Comparison of ENCODE assay signal across 24 cellular contexts in genomic region chr6:141269684-141270083, GRCh38.
DNase-seq lines count a peak whose midpoint lies in the region; ATAC-seq, FAIRE-seq and TF ChIP-seq lines count a peak whose summit lies in the region.
"Had no signal": no experiment of that assay in that cellular context is flagged by ENCODE, and none has a peak within 500 bp of the region (broad histone marks: within the 10 kb centered on the region; RNA-seq: fewer than 3 reads in every experiment).

No MANE protein-coding gene starts in this region.

- no TSS peak for BruUV-seq in HepG2 (replicated peaks; lab: Mats Ljungman, UMichigan)

- H3K9me3 ChIP-seq in HepG2 (ENCODE audit: low read length) (no peaks in the 10 kb centered on the region), right lobe of liver (no peaks in the 10 kb centered on the region), pancreas (no peaks in the 10 kb centered on the region)
- H3K9me3 ChIP-seq: BE2C; BLaER1 treated with 17β-estradiol and CSF1 and Interleukin-3, amounts not matched to agents 10 nM and 100 nM; HAP-1 had no signal

- H3K4me3 ChIP-seq in HepG2 (replicated peaks in 1 of 3; ENCODE audit: insufficient read depth in 1 of 3, low read depth in 2 of 3, low read length in 3 of 3) (no peak overlapping the region), right lobe of liver (no peak overlapping the region), pancreas (no peak overlapping the region)
- H3K4me3 ChIP-seq: BLaER1 treated with 17β-estradiol and CSF1 and Interleukin-3, amounts not matched to agents 10 nM and 100 nM; GM12878; HAP-1 had no signal

- H3K4me1 Mint-ChIP-seq in nephron progenitor cell: no peaks in the 10 kb centered on the region
- H3K4me1 Mint-ChIP-seq: CD14-positive monocyte had no signal

- H3K27ac ChIP-seq in HepG2 (ENCODE audit: extremely low read length, insufficient read depth, low read length) (no peak overlapping the region), right lobe of liver (no peak overlapping the region), pancreas (no peak overlapping the region)
- H3K27ac ChIP-seq: 22Rv1; BLaER1 treated with 17β-estradiol and CSF1 and Interleukin-3, amounts not matched to agents 10 nM and 100 nM had no signal

- H3K9me3 Mint-ChIP-seq in nephron progenitor cell: no peaks in the 10 kb centered on the region
- H3K9me3 Mint-ChIP-seq: CD14-positive monocyte; CD4-positive, alpha-beta T cell; CD8-positive, alpha-beta memory T cell; HFFc6 had no signal

- no peak overlapping the region for H3K9ac ChIP-seq in HepG2 (ENCODE audit: insufficient read depth, low read depth, low read length)
- H3K9ac ChIP-seq: BLaER1 treated with 17β-estradiol and CSF1 and Interleukin-3, amounts not matched to agents 10 nM and 100 nM had no signal

- H3K79me2 ChIP-seq in HepG2 (ENCODE audit: insufficient read depth, low read length): no peaks in the 10 kb centered on the region

- CTCF ChIA-PET in HepG2 (lab: Yijun Ruan, JAX; ENCODE audit: low intra/inter-chr PET ratio, low total read pairs): no interaction called here

- DNase-seq in HepG2 (ENCODE audit: low spot score): no peak
- DNase-seq in right lobe of liver: no peak
- no peak for DNase-seq in pancreas
- DNase-seq in nephron progenitor cell: no peak
- DNase-seq: ACHN; AML-193; BE2C; CD4-positive, alpha-beta T cell; CD8-positive, alpha-beta memory T cell; DMS 273 treated with DMSO at 0.1 percent for 48 hours; DMS79; EL; GDM1; GOT3; HFFc6 had no signal

- no peak for ATAC-seq in HepG2
- ATAC-seq in right lobe of liver: no peak
- ATAC-seq in pancreas: no peak
- no peak for ATAC-seq in GM18861 (IDR thresholded peaks at IDR 0.05; ENCODE audit: unreplicated experiment)
- ATAC-seq: GM12878 had no signal

- H3K27me3 ChIP-seq in HepG2 (ENCODE audit: control insufficient read depth in 1 of 2, insufficient read depth in 2 of 2, low read length in 2 of 2) (no peaks in the 10 kb centered on the region), right lobe of liver (no peaks in the 10 kb centered on the region), pancreas (no peaks in the 10 kb centered on the region)
- H3K27me3 ChIP-seq: BE2C; BLaER1 treated with 17β-estradiol and CSF1 and Interleukin-3, amounts not matched to agents 10 nM and 100 nM had no signal

- FAIRE-seq in HepG2 (lab: Jason Lieb, UNC) (no peak), endometrium (lab: Jason Lieb, UNC) (peak; percentile 43), pancreas (lab: Jason Lieb, UNC) (peak; percentile 57)
- FAIRE-seq: D721Med, GM12878, H54 had no signal

- intact Hi-C loops in HepG2 (cut with micrococcal nuclease; ENCODE audit: unreplicated experiment) (no loop called here), right lobe of liver (cut with DNase I) (no loop called here), pancreas (cut with DNase I) (no loop called here)

- TF ChIP-seq EP300 in HepG2 (IDR thresholded peaks at IDR 0.05; ENCODE audit: low read depth in 2 of 2, low read length in 2 of 2): no peak
- no peak for TF ChIP-seq EP300 in HepG2 (CRISPR knock-in tag; IDR thresholded peaks at IDR 0.05; ENCODE audit: borderline replicate concordance)

- H3K4me3 Mint-ChIP-seq in nephron progenitor cell: no peak overlapping the region
- H3K4me3 Mint-ChIP-seq: CD14-positive monocyte; CD4-positive, alpha-beta T cell; CD8-positive, alpha-beta memory T cell; HFFc6 had no signal

- TF ChIP-seq CTCF in HepG2 (CRISPR knock-in tag; IDR thresholded peaks at IDR 0.05): no peak
- no peak for TF ChIP-seq CTCF in right lobe of liver (IDR thresholded peaks at IDR 0.05)
- no peak for TF ChIP-seq CTCF in pancreas (IDR thresholded peaks at IDR 0.05)
- TF ChIP-seq CTCF in nephron progenitor cell (IDR thresholded peaks at IDR 0.05): no peak

- H3K36me3 Mint-ChIP-seq in nephron progenitor cell (ENCODE audit: low read depth): no peaks in the 10 kb centered on the region
- H3K36me3 Mint-ChIP-seq: CD14-positive monocyte; CD8-positive, alpha-beta memory T cell had no signal

- H3K4me1 ChIP-seq in HepG2 (ENCODE audit: insufficient read depth, low read length) (no peaks in the 10 kb centered on the region), right lobe of liver (peaks cover 0 to 5% (median 0%) of the 10 kb centered on the region in 4 donors), pancreas (no peaks in the 10 kb centered on the region)
- H3K4me1 ChIP-seq: BE2C; BLaER1 treated with 17β-estradiol and CSF1 and Interleukin-3, amounts not matched to agents 10 nM and 100 nM had no signal

- H3K4me2 ChIP-seq in HepG2 (ENCODE audit: low read depth, low read length): no peak overlapping the region
- H3K4me2 ChIP-seq: BLaER1 treated with 17β-estradiol and CSF1 and Interleukin-3, amounts not matched to agents 10 nM and 100 nM had no signal

- no peak for TF ChIP-seq POLR2A in HepG2 (IDR thresholded peaks at IDR 0.05; ENCODE audit: insufficient read depth in 1 of 2, low read depth in 2 of 2, low read length in 2 of 2)
- no peak for TF ChIP-seq POLR2A in right lobe of liver (IDR thresholded peaks at IDR 0.05)

- no peaks in the 10 kb centered on the region for H3K27me3 Mint-ChIP-seq in nephron progenitor cell (ENCODE audit: low read depth, poor library complexity)
- H3K27me3 Mint-ChIP-seq: CD4-positive, alpha-beta T cell had no signal

- H4K20me1 ChIP-seq in HepG2 (ENCODE audit: insufficient read depth, low read length): no peaks in the 10 kb centered on the region
- H4K20me1 ChIP-seq: BLaER1 treated with 17β-estradiol and CSF1 and Interleukin-3, amounts not matched to agents 10 nM and 100 nM had no signal

- H3K27ac Mint-ChIP-seq in nephron progenitor cell: no peak overlapping the region
- H3K27ac Mint-ChIP-seq: CD14-positive monocyte; CD4-positive, alpha-beta T cell; CD8-positive, alpha-beta memory T cell; HFFc6 had no signal

- TF ChIP-seq RAD21 in HepG2 (CRISPR knock-in tag; IDR thresholded peaks at IDR 0.05): no peak

- POLR2A ChIA-PET in HepG2 (lab: Yijun Ruan, JAX): no interaction called here

- in situ Hi-C loops in HepG2 (cut with HindIII; ENCODE audit: extremely low pct_ligation_motif_present, low pct_unique_long_range_greater_than_20kb): no loop called here

- H3K36me3 ChIP-seq in HepG2 (replicated peaks in 1 of 2; ENCODE audit: control insufficient read depth in 1 of 2, insufficient read depth in 2 of 2, low read length in 2 of 2) (no peaks in the 10 kb centered on the region), right lobe of liver (no peaks in the 10 kb centered on the region), pancreas (no peaks in the 10 kb centered on the region)
- H3K36me3 ChIP-seq: BE2C; BLaER1 treated with 17β-estradiol and CSF1 and Interleukin-3, amounts not matched to agents 10 nM and 100 nM; HAP-1 had no signal

- H2AFZ ChIP-seq in HepG2 (ENCODE audit: low read length): no peak overlapping the region

TF ChIP-seq in HepG2, 621 proteins besides CTCF, POLR2A, EP300 and RAD21:
- TF ChIP-seq PCBP2 (optimal IDR thresholded peaks at IDR 0.05; ENCODE audit: low read depth, low read length, poor library complexity, severe bottlenecking) (no peak), ZBTB46 (CRISPR knock-in tag; IDR thresholded peaks at IDR 0.05; ENCODE audit: borderline replicate concordance) (no peak), MAFK (conservative IDR thresholded peaks at IDR 0.05 in 1 of 2, IDR thresholded peaks at IDR 0.05 in 1 of 2; ENCODE audit: low read length in 2 of 2) (peak; percentile 63 to 86; a peak in 3 of 4 replicates), ZNF160 (CRISPR knock-in tag; IDR thresholded peaks at IDR 0.05) (no peak), MAFF (IDR thresholded peaks at IDR 0.05; ENCODE audit: low read depth, low read length) (peak; percentile 60; the same call in 1 of the 2 replicates)
TF ChIP-seq in HepG2: peak in this region for 2.
